20 cellular contexts compared by ENCODE assay signal in the genomic region with DNA sequence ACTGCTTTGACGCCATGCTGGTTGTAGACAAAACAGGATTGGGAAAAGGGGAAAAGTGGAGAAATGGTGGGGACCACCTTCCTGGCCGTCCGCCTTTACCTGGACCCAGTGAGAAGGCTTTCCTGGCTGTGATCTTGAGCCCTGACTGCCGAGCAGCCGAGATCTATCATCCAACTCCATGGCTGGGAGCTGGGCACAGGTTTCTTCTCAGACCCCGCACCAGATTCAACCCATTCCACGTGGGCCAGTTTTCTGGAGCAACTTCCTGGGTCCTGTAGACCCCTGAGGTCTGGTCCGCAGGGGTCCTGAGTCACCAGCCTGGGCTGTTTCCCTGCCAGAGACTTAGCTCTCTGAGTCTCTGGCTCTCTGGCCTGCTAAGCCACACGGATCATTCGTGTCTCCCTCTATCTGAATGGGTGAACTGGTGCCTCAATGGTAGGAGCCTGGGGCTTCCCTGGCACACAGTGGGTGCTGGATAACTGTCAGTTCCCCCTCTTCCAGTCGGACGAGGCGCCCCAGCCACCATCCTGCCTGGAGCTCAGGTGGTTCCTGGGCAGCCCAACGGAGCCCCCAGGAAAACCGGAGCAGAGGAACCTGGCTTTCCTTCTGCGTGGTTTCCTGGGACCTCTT. TPM values are rescaled to one million over a fixed set of nuclear protein-coding genes. Genes with fewer than 3 reads are reported as not detected.
A peak's percentile ranks its signal among the peaks of the same experiment; 100 is the strongest.
DNase-seq lines count a peak whose midpoint lies in the region; ATAC-seq and TF ChIP-seq lines count a peak whose summit lies in the region.
"Had no signal": no experiment of that assay in that cellular context is flagged by ENCODE, and none has a peak within 500 bp of the region (broad histone marks: within the 10 kb centered on the region; RNA-seq: fewer than 3 reads in every experiment).

No MANE protein-coding gene starts in this region.

- no peak for ATAC-seq in Right ventricle myocardium inferior
- no peak for ATAC-seq in aorta (ENCODE audit: low FRiP score)
- ATAC-seq in HG02763 (IDR thresholded peaks at IDR 0.05; ENCODE audit: unreplicated experiment) = no peak
- ATAC-seq: CD8-positive, alpha-beta T cell; PC-3 had no signal

- intact Hi-C loops in Right ventricle myocardium inferior (cut with DNase I) = no loop called here
- intact Hi-C loops in aorta (cut with DNase I) = loop anchor here in 1 of 2 donors (10.0 kb wide), 1 partner anchor 208 kb away; the partner anchor contains the start of gene RNF207

- TF ChIP-seq CTCF in right atrium auricular region (IDR thresholded peaks at IDR 0.05) (no peak), glutamatergic neuron (IDR thresholded peaks at IDR 0.05; ENCODE audit: partially characterized antibody, unreplicated experiment) (no peak), neural crest cell (conservative IDR thresholded peaks at IDR 0.05) (no peak)

- H3K4me3 Mint-ChIP-seq in glutamatergic neuron (ENCODE audit: unreplicated experiment) (no peak overlapping the region), neural crest cell (peak overlapping the region; percentile 15)
- H3K4me3 Mint-ChIP-seq: CD8-positive, alpha-beta T cell had no signal

- peaks cover 8% of the 10 kb centered on the region for H3K9me3 Mint-ChIP-seq in glutamatergic neuron (ENCODE audit: unreplicated experiment)
- no peaks in the 10 kb centered on the region for H3K9me3 Mint-ChIP-seq in neural crest cell
- H3K9me3 Mint-ChIP-seq: CD8-positive, alpha-beta T cell had no signal

- H3K27ac Mint-ChIP-seq in glutamatergic neuron (ENCODE audit: unreplicated experiment) (no peak overlapping the region), neural crest cell (ENCODE audit: unreplicated experiment) (no peak overlapping the region)
- H3K27ac Mint-ChIP-seq: CD8-positive, alpha-beta T cell had no signal

- no peaks in the 10 kb centered on the region for H3K36me3 ChIP-seq in right atrium auricular region
- H3K36me3 ChIP-seq in aorta (ENCODE audit: control insufficient read depth in 1 of 2, insufficient read depth in 2 of 2, low read length in 1 of 2) = no peaks in the 10 kb centered on the region
- H3K36me3 ChIP-seq: BE2C, SJCRH30 had no signal

- H3K4me3 ChIP-seq in right atrium auricular region (no peak overlapping the region), aorta (ENCODE audit: low read length in 2 of 2) (no peak overlapping the region)
- H3K4me3 ChIP-seq: SJCRH30 had no signal

- peaks cover 0 to 23% of the 10 kb centered on the region in 2 donors for H3K4me1 ChIP-seq in right atrium auricular region
- no peaks in the 10 kb centered on the region for H3K4me1 ChIP-seq in aorta (ENCODE audit: control insufficient read depth in 1 of 2, insufficient read depth in 2 of 2, low read length in 2 of 2)

- no peaks in the 10 kb centered on the region for H3K36me3 Mint-ChIP-seq in glutamatergic neuron (ENCODE audit: unreplicated experiment)
- H3K36me3 Mint-ChIP-seq in neural crest cell (ENCODE audit: low read depth) = no peaks in the 10 kb centered on the region

- 86 to 88% methylated on average over 16 of the region's 16 CpGs for WGBS in aorta, 2 donors

- H3K27me3 Mint-ChIP-seq in glutamatergic neuron (ENCODE audit: unreplicated experiment) = peaks cover 13% of the 10 kb centered on the region
- peaks cover 11% of the 10 kb centered on the region for H3K27me3 Mint-ChIP-seq in neural crest cell (ENCODE audit: low read depth)

- DNase-seq in Right ventricle myocardium inferior (ENCODE audit: missing footprints) (peak; percentile 34), right atrium auricular region (ENCODE audit: low spot score) (no peak), glutamatergic neuron (peak; percentile 12), neural crest cell (ENCODE audit: low read depth, low spot score) (no peak), aorta (peak; percentile 28 to 52), foreskin melanocyte (no peak), HT-29 (ENCODE audit: low spot score) (no peak)
- DNase-seq: BE2C; CD8-positive, alpha-beta T cell; DMS53; IMR-90; NCI-H1436; NCI-H1930; NCI-H345; NCI-H524 treated with DMSO at 0.1 percent for 48 hours; PC-3; RPMI8226; SJCRH30 had no signal

- H3K27me3 ChIP-seq in right atrium auricular region = no peaks in the 10 kb centered on the region
- no peaks in the 10 kb centered on the region for H3K27me3 ChIP-seq in aorta (ENCODE audit: control insufficient read depth in 1 of 2, insufficient read depth in 2 of 2, low read length in 1 of 2)
- H3K27me3 ChIP-seq: BE2C, SJCRH30 had no signal

- H3K27ac ChIP-seq in right atrium auricular region (no peak overlapping the region), aorta (ENCODE audit: low read depth in 1 of 2, low read length in 2 of 2) (no peak overlapping the region)
- H3K27ac ChIP-seq: HL-60, SJCRH30 had no signal

- H3K4me1 Mint-ChIP-seq in glutamatergic neuron (ENCODE audit: low read depth, unreplicated experiment) (peaks cover 9% of the 10 kb centered on the region), neural crest cell (peaks cover 21% of the 10 kb centered on the region)

- H3K9me3 ChIP-seq in right atrium auricular region = no peaks in the 10 kb centered on the region
- H3K9me3 ChIP-seq in aorta (ENCODE audit: control insufficient read depth, low read length) = no peaks in the 10 kb centered on the region
- H3K9me3 ChIP-seq: BE2C, SJCRH30 had no signal

RNA-seq across cellular contexts. Expression of gene NPHP4, which starts 4.5 kb away (rescaled TPM):
- total RNA-seq in Right ventricle myocardium inferior = 4.8 TPM
- total RNA-seq in right atrium auricular region = 1 to 10 TPM; 3.0 to 4.3 TPM
- 28.4 TPM for total RNA-seq in glutamatergic neuron (ENCODE audit: unreplicated experiment)
- total RNA-seq in neural crest cell = 31.9 and 33.2 TPM in 2 replicates
- total RNA-seq in aorta = 10 to 100 TPM in 1 of 2 donors, 1 to 10 TPM in 1; 7.8 to 15.1 TPM
- polyA plus RNA-seq in aorta = 1 to 10 TPM; 2.4 to 4.8 TPM
- 11.0 and 15.8 TPM in 2 replicates for total RNA-seq in HT-29 (2014; rRNA removed; shearing (Covaris generic))

RNA-seq across cellular contexts. Expression of gene KCNAB2, which starts 48.9 kb away (rescaled TPM):
- 21.0 TPM for total RNA-seq in Right ventricle myocardium inferior
- total RNA-seq in right atrium auricular region = 10 to 100 TPM in 1 of 2 donors, 1 to 10 TPM in 1; 9.3 to 14.3 TPM
- 20.4 TPM for total RNA-seq in glutamatergic neuron (ENCODE audit: unreplicated experiment)
- total RNA-seq in neural crest cell = 8.3 and 9.0 TPM in 2 replicates
- total RNA-seq in aorta = 10 to 100 TPM; 17.1 to 36.2 TPM
- polyA plus RNA-seq in aorta = 1 to 10 TPM; 5.5 to 6.6 TPM
- total RNA-seq in HT-29 (2014; rRNA removed; shearing (Covaris generic)) = 3.9 and 4.7 TPM in 2 replicates

Comparison
In these comparisons a context has a peak if more than half of its experiments do, and no peak if none do; other contexts are left out.
1. DNase-seq: peak in Right ventricle myocardium inferior (single experiment), glutamatergic neuron (single experiment) and aorta (2 of 2); none in right atrium auricular region (single experiment), neural crest cell (single experiment), foreskin melanocyte (single experiment) and HT-29 (single experiment).